ENCODE assay signal across 8 cellular contexts in genomic region chr2:134218928-134219707, GRCh38. TPM values are rescaled to one million over a fixed set of nuclear protein-coding genes. Genes with fewer than 3 reads are reported as not detected.
DNase-seq lines count a peak whose midpoint lies in the region; ATAC-seq and TF ChIP-seq lines count a peak whose summit lies in the region.

No MANE protein-coding gene starts in this region.

- intact Hi-C loops in ascending aorta (cut with DNase I) = no loop called here

- peak; percentile 52 for ATAC-seq in GM19452 (IDR thresholded peaks at IDR 0.05; ENCODE audit: unreplicated experiment)
- peak; percentile 48 for ATAC-seq in HG03159 (IDR thresholded peaks at IDR 0.05; ENCODE audit: unreplicated experiment)
- ATAC-seq in WTC11 = peak; percentile 31; the same call in 1 of the 2 replicates
- no peak for ATAC-seq in HG03045 (IDR thresholded peaks at IDR 0.05; ENCODE audit: unreplicated experiment)

- TF ChIP-seq CTCF in WTC11 (IDR thresholded peaks at IDR 0.05) = no peak
- TF ChIP-seq CTCF in ascending aorta (IDR thresholded peaks at IDR 0.05) = no peak

- no peak overlapping the region for H3K4me3 ChIP-seq in ascending aorta

- H3K4me1 Mint-ChIP-seq in WTC11 = peaks cover 49% of the 10 kb centered on the region
- peaks cover 49 to 60% of the 10 kb centered on the region in 2 donors for H3K4me1 Mint-ChIP-seq in immature natural killer cell

- H3K9me3 ChIP-seq in ascending aorta = no peaks in the 10 kb centered on the region

- H3K36me3 ChIP-seq in ascending aorta = no peaks in the 10 kb centered on the region

- H3K27me3 ChIP-seq in ascending aorta = no peaks in the 10 kb centered on the region

- CTCF ChIA-PET in WTC11 (lab: Charles Lee) = interaction anchor here (0.9 to 2.1 kb wide), 8 partner anchors 9 to 332 kb away, joined by 3 to 13 read pairs (median 4); no protein-coding TSS in a partner anchor

- H3K27ac Mint-ChIP-seq in WTC11 = no peak overlapping the region
- H3K27ac Mint-ChIP-seq in immature natural killer cell = peak overlapping the region in 5 of 6 donors; percentile 42 to 86 (median 50)

- no peak for DNase-seq in WTC11 (ENCODE audit: low spot score)
- peak in 2 of 3 donors; percentile 21 to 22 for DNase-seq in immature natural killer cell
- DNase-seq in ascending aorta (ENCODE audit: low spot score in 2 of 2) = no peak
- DNase-seq in nucleus accumbens (lab: John Stamatoyannopoulos, UW) = no peak
- no peak for DNase-seq in mesenteric fat pad (ENCODE audit: low spot score)

- H3K4me1 ChIP-seq in ascending aorta = no peaks in the 10 kb centered on the region

- no peak overlapping the region for H3K4me3 Mint-ChIP-seq in WTC11
- peak overlapping the region; percentile 57 to 85 (median 66) for H3K4me3 Mint-ChIP-seq in immature natural killer cell

- H3K27ac ChIP-seq in ascending aorta = no peak overlapping the region

- H3K27me3 Mint-ChIP-seq in WTC11 (ENCODE audit: low read depth) (no peaks in the 10 kb centered on the region), immature natural killer cell (ENCODE audit: low read depth in 3 of 3) (peaks cover 0 to 1% (median 0%) of the 10 kb centered on the region in 3 donors)

- peaks cover 9% of the 10 kb centered on the region for H3K36me3 Mint-ChIP-seq in WTC11
- peaks cover 0 to 5% (median 0%) of the 10 kb centered on the region in 3 donors for H3K36me3 Mint-ChIP-seq in immature natural killer cell

- peaks cover 13% of the 10 kb centered on the region for H3K9me3 Mint-ChIP-seq in WTC11
- no peaks in the 10 kb centered on the region for H3K9me3 Mint-ChIP-seq in immature natural killer cell

- POLR2A ChIA-PET in WTC11 (lab: Charles Lee) = no interaction called here

TF ChIP-seq in WTC11, 78 proteins besides CTCF, POLR2A, EP300 and RAD21:
- TF ChIP-seq GABPB1 (CRISPR knock-in tag; IDR thresholded peaks at IDR 0.05) (no peak), HMGXB4 (CRISPR knock-in tag; IDR thresholded peaks at IDR 0.05) (no peak), ZBTB43 (CRISPR knock-in tag; IDR thresholded peaks at IDR 0.05) (no peak), GRHL2 (CRISPR knock-in tag; IDR thresholded peaks at IDR 0.05; ENCODE audit: insufficient replicate concordance, severe bottlenecking) (no peak), TCF7 (CRISPR knock-in tag; IDR thresholded peaks at IDR 0.05; ENCODE audit: low read depth) (no peak), ZBTB21 (CRISPR knock-in tag; IDR thresholded peaks at IDR 0.05; ENCODE audit: borderline replicate concordance) (no peak), ZNF532 (CRISPR knock-in tag; IDR thresholded peaks at IDR 0.05; ENCODE audit: borderline replicate concordance) (no peak), ZNF263 (CRISPR knock-in tag; IDR thresholded peaks at IDR 0.05; ENCODE audit: low read depth) (no peak)

RNA-seq across cellular contexts. Expression of gene MGAT5, which starts 34.8 kb away (rescaled TPM):
- total RNA-seq in WTC11 (2021) (43.6 to 52.4 TPM (median 47.7 TPM) in 3 replicates), ascending aorta (15.4 TPM), mesenteric fat pad (37.5 TPM)
- polyA plus RNA-seq in immature natural killer cell = 1 to 10 TPM; 2.2 to 7.3 (median 4.0) TPM

Comparison
In these comparisons a context has a peak if more than half of its experiments do, and no peak if none do; other contexts are left out.
1. DNase-seq: peak in immature natural killer cell (2 of 3); none in WTC11 (single experiment), ascending aorta (0 of 2), nucleus accumbens (0 of 56) and mesenteric fat pad (single experiment).